ENCODE assay signal across 24 cellular contexts in genomic region chr11:29352273-29352672, GRCh38.
"Had no signal": no experiment of that assay in that cellular context is flagged by ENCODE, and none has a peak within 500 bp of the region (broad histone marks: within the 10 kb centered on the region; RNA-seq: fewer than 3 reads in every experiment).

No MANE protein-coding gene starts in this region.

- DNase-seq: activated CD4-positive, alpha-beta memory T cell treated with anti-CD3 and anti-CD28 coated beads for 36 hours; activated CD4-positive, alpha-beta T cell treated with anti-CD3 and anti-CD28 coated beads, Interleukin-2, amount 10 ng/mL, durations not matched to agents 24 days and 14 days; activated CD8-positive, alpha-beta memory T cell treated with anti-CD3 and anti-CD28 coated beads, Interleukin-2, amount 50 U/mL, for 4 hours; activated gamma-delta T cell treated with Interleukin-2 at 50 U/mL for 16 hours; activated naive CD4-positive, alpha-beta T cell treated with anti-CD3 and anti-CD28 coated beads, Interleukin-2, amount 50 U/mL, for 16 hours; activated T-cell treated with anti-CD3 and anti-CD28 coated beads, Interleukin-2, amount 50 U/mL, for 1 hour; amygdala; foreskin melanocyte; left lung; lower lobe of right lung; mesenchymal stem cell; natural killer cell; stimulated activated CD4-positive, alpha-beta T cell treated with anti-CD3 and anti-CD28 coated beads, Interleukin-1b, Interleukin-23, amount 100 ng/mL, for 48 hours; stimulated activated CD4-positive, alpha-beta T cell treated with anti-CD3 and anti-CD28 coated beads, Interleukin-4, amount 100 ng/mL, for 4 hours; stimulated activated CD8-positive, alpha-beta memory T cell treated with anti-CD3 and anti-CD28 coated beads, Interleukin-4, amount 100 ng/mL, for 48 hours; stomach; thyroid gland; upper lobe of left lung had no signal

- H3K9me3 Mint-ChIP-seq: activated CD4-positive, alpha-beta T cell treated with anti-CD3 and anti-CD28 coated beads, Interleukin-2, amount 10 ng/mL, durations not matched to agents 24 days and 14 days; dendritic cell treated with granulocyte-macrophage colony-stimulating factor and Interleukin-4, amounts not matched to agents 40 ng/mL and 50 ng/mL, for 4 days; stimulated activated memory B cell treated with anti-CD40 and anti-IgM and Interleukin-4, amounts not matched to agents 10 μg/mL and 1 μg/mL and 100 μg/mL, for 72 hours had no signal

- H3K4me3 Mint-ChIP-seq: activated CD4-positive, alpha-beta memory T cell treated with anti-CD3 and anti-CD28 coated beads for 36 hours; activated CD4-positive, alpha-beta T cell treated with anti-CD3 and anti-CD28 coated beads, Interleukin-2, amount 10 ng/mL, durations not matched to agents 24 days and 14 days; central memory CD8-positive, alpha-beta T cell; dendritic cell treated with granulocyte-macrophage colony-stimulating factor and Interleukin-4, amounts not matched to agents 40 ng/mL and 50 ng/mL, for 4 days; natural killer cell; stimulated activated memory B cell treated with anti-CD40 and anti-IgM and Interleukin-4, amounts not matched to agents 10 μg/mL and 1 μg/mL and 100 μg/mL, for 72 hours had no signal

- H3K27ac Mint-ChIP-seq: activated CD4-positive, alpha-beta memory T cell treated with anti-CD3 and anti-CD28 coated beads for 36 hours; activated CD4-positive, alpha-beta T cell treated with anti-CD3 and anti-CD28 coated beads, Interleukin-2, amount 10 ng/mL, durations not matched to agents 24 days and 14 days; dendritic cell treated with granulocyte-macrophage colony-stimulating factor and Interleukin-4, amounts not matched to agents 40 ng/mL and 50 ng/mL, for 4 days; natural killer cell; stimulated activated memory B cell treated with anti-CD40 and anti-IgM and Interleukin-4, amounts not matched to agents 10 μg/mL and 1 μg/mL and 100 μg/mL, for 72 hours had no signal

- ATAC-seq: activated CD4-positive, CD25-positive, alpha-beta regulatory T cell treated with anti-CD3 and anti-CD28 coated beads, Interleukin-2, amount 50 U/mL, for 24 hours; left lung; lower lobe of right lung; natural killer cell; stimulated activated memory B cell treated with anti-CD40 and anti-IgM and Interleukin-4, amounts not matched to agents 10 μg/mL and 1 μg/mL and 100 μg/mL, for 72 hours had no signal

- FAIRE-seq: bronchial epithelial cell, islet of Langerhans had no signal

- H3K36me3 Mint-ChIP-seq: activated CD4-positive, alpha-beta memory T cell treated with anti-CD3 and anti-CD28 coated beads for 36 hours; natural killer cell; stimulated activated memory B cell treated with anti-CD40 and anti-IgM and Interleukin-4, amounts not matched to agents 10 μg/mL and 1 μg/mL and 100 μg/mL, for 72 hours had no signal

- H3K4me1 Mint-ChIP-seq: activated CD4-positive, alpha-beta T cell treated with anti-CD3 and anti-CD28 coated beads, Interleukin-2, amount 10 ng/mL, durations not matched to agents 24 days and 14 days; central memory CD8-positive, alpha-beta T cell; natural killer cell; stimulated activated memory B cell treated with anti-CD40 and anti-IgM and Interleukin-4, amounts not matched to agents 10 μg/mL and 1 μg/mL and 100 μg/mL, for 72 hours had no signal

- H3K27me3 Mint-ChIP-seq: activated CD4-positive, alpha-beta memory T cell treated with anti-CD3 and anti-CD28 coated beads for 36 hours; activated CD4-positive, alpha-beta T cell treated with anti-CD3 and anti-CD28 coated beads, Interleukin-2, amount 10 ng/mL, durations not matched to agents 24 days and 14 days; central memory CD8-positive, alpha-beta T cell; dendritic cell treated with granulocyte-macrophage colony-stimulating factor and Interleukin-4, amounts not matched to agents 40 ng/mL and 50 ng/mL, for 4 days; stimulated activated memory B cell treated with anti-CD40 and anti-IgM and Interleukin-4, amounts not matched to agents 10 μg/mL and 1 μg/mL and 100 μg/mL, for 72 hours had no signal
